ENCODE assay signal across 1 cellular context in genomic region chr12:39442895-39443703, GRCh38.
TF ChIP-seq lines count a peak whose summit lies in the region.

Gene KIF21A, minus strand, starts transcription at chr12:39443120. Its CDS starts 150 bp downstream, at chr12:39442970.

TF ChIP-seq in HEK293, 187 proteins besides CTCF, POLR2A, EP300 and RAD21 (continued from another document and continues in another):
- no peak for TF ChIP-seq ZBTB10 (tag by site-specific recombination; IDR thresholded peaks at IDR 0.05)
- TF ChIP-seq ZNF610 (tag by site-specific recombination; IDR thresholded peaks at IDR 0.05; ENCODE audit: borderline replicate concordance) = no peak
- no peak for TF ChIP-seq ZFP37 (tag by site-specific recombination; IDR thresholded peaks at IDR 0.05)
- no peak for TF ChIP-seq ZNF37A (tag by site-specific recombination; IDR thresholded peaks at IDR 0.05)
- 0 out of 2 replicates have a peak, but pooled peaks have one; percentile 19 for TF ChIP-seq PRDM10 (tag by site-specific recombination; IDR thresholded peaks at IDR 0.05)
- no peak for TF ChIP-seq ZNF777 (tag by site-specific recombination; IDR thresholded peaks at IDR 0.05; ENCODE audit: borderline replicate concordance)
- peak; percentile 48 for TF ChIP-seq ZBTB17 (tag by site-specific recombination; IDR thresholded peaks at IDR 0.05)
- peak; percentile 14; the same call in 1 of the 2 replicates for TF ChIP-seq KLF17 (tag by site-specific recombination; IDR thresholded peaks at IDR 0.05)
- no peak for TF ChIP-seq IKZF3 (tag by site-specific recombination; IDR thresholded peaks at IDR 0.05)
- peak; percentile 61; the same call in 1 of the 2 replicates for TF ChIP-seq ZNF335 (tag by site-specific recombination; conservative IDR thresholded peaks at IDR 0.05)
- peak; percentile 15; the same call in 1 of the 2 replicates for TF ChIP-seq ZNF2 (tag by site-specific recombination; IDR thresholded peaks at IDR 0.05)
- no peak for TF ChIP-seq SALL2 (tag by site-specific recombination; IDR thresholded peaks at IDR 0.05; ENCODE audit: borderline replicate concordance)
- TF ChIP-seq ZBTB6 (tag by site-specific recombination; IDR thresholded peaks at IDR 0.05) = 0 out of 2 replicates have a peak, but pooled peaks have one; percentile 12
- no peak for TF ChIP-seq ZNF555 (tag by site-specific recombination; conservative IDR thresholded peaks at IDR 0.05)
- TF ChIP-seq ZNF571 (tag by site-specific recombination; IDR thresholded peaks at IDR 0.05) = no peak
- peak; percentile 91 for TF ChIP-seq ZBTB26 (tag by site-specific recombination; optimal IDR thresholded peaks at IDR 0.05)
- peak; percentile 99 for TF ChIP-seq ZSCAN30 (tag by site-specific recombination; IDR thresholded peaks at IDR 0.05)
- TF ChIP-seq HIC1 (tag by site-specific recombination; IDR thresholded peaks at IDR 0.05) = peak; percentile 9; the same call in 1 of the 2 replicates
- peak; percentile 13; the same call in 1 of the 2 replicates for TF ChIP-seq KLF10 (tag by site-specific recombination; IDR thresholded peaks at IDR 0.05)
- TF ChIP-seq ZFHX2 (tag by site-specific recombination; conservative IDR thresholded peaks at IDR 0.05) = no peak; the same call in 1 of the 2 replicates
- TF ChIP-seq ZNF211 (tag by site-specific recombination; IDR thresholded peaks at IDR 0.05; ENCODE audit: low read depth) = no peak
- TF ChIP-seq ZFP69B (tag by site-specific recombination; IDR thresholded peaks at IDR 0.05) = no peak
- peak; percentile 36; the same call in 1 of the 2 replicates for TF ChIP-seq KLF1 (tag by site-specific recombination; IDR thresholded peaks at IDR 0.05)
- TF ChIP-seq ZNF280C (tag by site-specific recombination; IDR thresholded peaks at IDR 0.05) = no peak
- peak; percentile 97 for TF ChIP-seq GLIS2 (tag by site-specific recombination; IDR thresholded peaks at IDR 0.05)
- no peak for TF ChIP-seq ZNF677 (tag by site-specific recombination; IDR thresholded peaks at IDR 0.05)
- TF ChIP-seq ZNF416 (tag by site-specific recombination; IDR thresholded peaks at IDR 0.05) = no peak
- peak; percentile 95 for TF ChIP-seq ZNF341 (tag by site-specific recombination; IDR thresholded peaks at IDR 0.05; ENCODE audit: low read depth)
- no peak for TF ChIP-seq ZFP3 (tag by site-specific recombination; IDR thresholded peaks at IDR 0.05; ENCODE audit: low read depth)
- peak; percentile 6; the same call in 1 of the 2 replicates for TF ChIP-seq ZBTB20 (tag by site-specific recombination; IDR thresholded peaks at IDR 0.05)
- TF ChIP-seq ZBTB21 (tag by site-specific recombination; IDR thresholded peaks at IDR 0.05) = no peak
- TF ChIP-seq ZNF223 (tag by site-specific recombination; IDR thresholded peaks at IDR 0.05) = no peak
- TF ChIP-seq ZIC2 (tag by site-specific recombination; IDR thresholded peaks at IDR 0.05) = peak; percentile 83
- TF ChIP-seq HOXD13 (CRISPR knock-in tag; IDR thresholded peaks at IDR 0.05; ENCODE audit: borderline replicate concordance) = peak; percentile 28; the same call in 1 of the 2 replicates
- TF ChIP-seq ZNF548 (tag by site-specific recombination; IDR thresholded peaks at IDR 0.05) = no peak
- TF ChIP-seq ZNF121 (tag by site-specific recombination; IDR thresholded peaks at IDR 0.05) = no peak
- TF ChIP-seq PATZ1 (tag by site-specific recombination; IDR thresholded peaks at IDR 0.05) = peak; percentile 89
- peak; percentile 71 for TF ChIP-seq ZNF449 (tag by site-specific recombination; IDR thresholded peaks at IDR 0.05)
- no peak for TF ChIP-seq ZNF433 (tag by site-specific recombination; IDR thresholded peaks at IDR 0.05; ENCODE audit: low read depth)
- TF ChIP-seq ZNF473 (tag by site-specific recombination; IDR thresholded peaks at IDR 0.05) = no peak
- no peak for TF ChIP-seq ZNF169 (tag by site-specific recombination; IDR thresholded peaks at IDR 0.05)
- no peak for TF ChIP-seq ZNF362 (tag by site-specific recombination; IDR thresholded peaks at IDR 0.05)
